Comparison of ENCODE assay signal across 8 cellular contexts in genomic region chr3:151439652-151440125, GRCh38. TPM values are rescaled to one million over a fixed set of nuclear protein-coding genes. Genes with fewer than 3 reads are reported as not detected.
DNase-seq lines count a peak whose midpoint lies in the region; ATAC-seq and TF ChIP-seq lines count a peak whose summit lies in the region.

No MANE protein-coding gene starts in this region.

- TF ChIP-seq CTCF in HFFc6 (IDR thresholded peaks at IDR 0.05) (peak; percentile 95), fibroblast of mammary gland (conservative IDR thresholded peaks at IDR 0.05; ENCODE audit: control insufficient read depth, insufficient read depth, low read depth, low read length) (peak; percentile 72), neutrophil (IDR thresholded peaks at IDR 0.05) (peak; percentile 69)

- no peaks in the 10 kb centered on the region for H3K27me3 ChIP-seq in neutrophil

- H3K36me3 Mint-ChIP-seq in HFFc6 (ENCODE audit: low read depth): no peaks in the 10 kb centered on the region

- H3K9me3 Mint-ChIP-seq in HFFc6: no peaks in the 10 kb centered on the region

- ATAC-seq in Right ventricle myocardium inferior: peak; percentile 76

- H3K4me3 ChIP-seq in fibroblast of mammary gland (ENCODE audit: control insufficient read depth, low read depth, low read length) (no peak overlapping the region), neutrophil (ENCODE audit: low read depth in 1 of 2, low read length in 1 of 2) (no peak overlapping the region)

- no peak overlapping the region for H3K27ac ChIP-seq in neutrophil

- H3K27ac Mint-ChIP-seq in HFFc6: no peak overlapping the region

- intact Hi-C loops in Right ventricle myocardium inferior (cut with DNase I) (loop anchor here (2.0 to 10.0 kb wide), 3 partner anchors 115 to 401 kb away; no protein-coding TSS in a partner anchor), cardiac septum (cut with DNase I) (loop anchor here (2.0 to 10.0 kb wide), 4 partner anchors 215 to 483 kb away; no protein-coding TSS in a partner anchor)

- no peaks in the 10 kb centered on the region for H3K27me3 Mint-ChIP-seq in HFFc6 (ENCODE audit: insufficient read depth)

- H3K4me3 Mint-ChIP-seq in HFFc6: no peak overlapping the region

- peaks cover 38% of the 10 kb centered on the region for H3K4me1 Mint-ChIP-seq in HFFc6 (ENCODE audit: low read depth)

- no peaks in the 10 kb centered on the region for H3K4me1 ChIP-seq in neutrophil (ENCODE audit: control insufficient read depth in 1 of 2, insufficient read depth in 1 of 2, low read depth in 1 of 2, low read length in 1 of 2)

- DNase-seq in Right ventricle myocardium inferior (ENCODE audit: missing footprints) (no peak), cardiac septum (ENCODE audit: low spot score) (no peak), HFFc6 (peak; percentile 74), NCI-H1105 treated with DMSO at 0.1 percent for 48 hours (lab: John Stamatoyannopoulos, UW) (peak; percentile 77), SKM-1 treated with dmso at 0.1 percent for 144 hours (lab: John Stamatoyannopoulos, UW; ENCODE audit: unreplicated experiment) (peak; percentile 66), fibroblast of mammary gland (ENCODE audit: low read depth) (peak; percentile 77), occipital lobe (lab: John Stamatoyannopoulos, UW) (no peak)

- no peaks in the 10 kb centered on the region for H3K36me3 ChIP-seq in neutrophil

- H3K9me3 ChIP-seq in neutrophil: no peaks in the 10 kb centered on the region

RNA-seq across cellular contexts. Expression of gene IGSF10, which starts 21.2 kb away (rescaled TPM):
- 3.0 TPM for total RNA-seq in Right ventricle myocardium inferior
- 0.83 TPM for total RNA-seq in cardiac septum
- total RNA-seq in HFFc6 (2021; fragmentation: NEBNext Ultra II Directional; extraction: Animal tissue kit (Norgen Biotek cat#: 25700)): under 1 TPM in 3 of 6 experiments, not detected in 3; 0.02 to 0.05 (median 0.02) TPM
- total RNA-seq in occipital lobe: 0.31 TPM

RNA-seq across cellular contexts. Expression of gene P2RY12, which starts 55.1 kb away (rescaled TPM):
- total RNA-seq in Right ventricle myocardium inferior: 1.4 TPM
- 0.13 TPM for total RNA-seq in cardiac septum
- total RNA-seq in HFFc6 (2021; fragmentation: NEBNext Ultra II Directional; extraction: Animal tissue kit (Norgen Biotek cat#: 25700)): not detected
- total RNA-seq in occipital lobe: 49.8 TPM

Comparison
In these comparisons a context has a peak if more than half of its experiments do, and no peak if none do; other contexts are left out.
1. DNase-seq: peak in HFFc6 (single experiment), NCI-H1105 treated with DMSO at 0.1 percent for 48 hours (single experiment), SKM-1 treated with dmso at 0.1 percent for 144 hours (single experiment) and fibroblast of mammary gland (single experiment); none in Right ventricle myocardium inferior (single experiment), cardiac septum (single experiment) and occipital lobe (single experiment).
2. RNA of gene P2RY12, which starts 55.1 kb away (total RNA-seq): 49.8 TPM in occipital lobe (single experiment); 1.4 TPM in Right ventricle myocardium inferior (single experiment), 0.13 TPM in cardiac septum (single experiment) and not detected in HFFc6; every median in the first group is over 10 times any median in the second.
3. Peak in every context shown above with its lines, with median percentiles within 50 percentile points of each other: CTCF ChIP-seq.